Comparison of ENCODE assay signal across 8 cellular contexts in the genomic region with DNA sequence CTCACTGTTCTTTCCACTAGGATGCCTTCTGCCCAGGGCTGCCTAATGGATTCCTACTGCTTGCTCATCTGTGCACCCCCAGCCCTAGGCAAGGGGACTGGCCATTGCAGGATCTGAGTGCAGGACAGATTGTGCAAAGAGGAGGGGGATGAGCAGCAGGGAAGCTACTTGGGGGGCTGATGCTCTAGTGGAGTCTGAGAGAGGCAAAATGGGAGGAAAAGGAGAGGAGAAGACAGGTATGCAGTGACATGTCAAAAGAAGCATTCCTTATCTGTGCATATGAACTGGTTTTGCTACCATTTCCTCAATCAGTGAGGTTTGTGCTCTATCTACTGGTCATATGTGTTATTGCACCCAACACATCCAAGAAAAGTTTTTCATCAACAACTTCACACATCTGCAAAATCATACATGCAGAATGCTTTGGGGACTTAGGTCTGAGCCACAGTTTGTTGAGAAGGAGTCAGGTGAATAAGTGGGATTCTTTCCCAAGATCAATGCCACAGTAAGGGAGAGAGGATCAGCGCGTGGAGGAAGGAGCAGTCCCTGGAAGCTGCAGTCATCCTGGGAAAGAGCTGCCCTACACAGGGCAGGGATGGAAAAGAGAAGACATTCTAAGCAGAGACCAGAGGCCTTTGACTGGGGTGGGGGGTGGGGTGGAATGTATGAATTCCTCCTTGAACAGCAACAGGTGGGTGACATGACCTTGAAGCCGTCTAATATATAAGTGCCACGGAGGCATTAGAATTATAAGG. TPM values are rescaled to one million over a fixed set of nuclear protein-coding genes. Genes with fewer than 3 reads are reported as not detected.
A peak's percentile ranks its signal among the peaks of the same experiment; 100 is the strongest.
DNase-seq lines count a peak whose midpoint lies in the region; ATAC-seq and TF ChIP-seq lines count a peak whose summit lies in the region.

No MANE protein-coding gene starts in this region.

- H3K36me3 ChIP-seq in HCT116 (ENCODE audit: control insufficient read depth in 1 of 2, insufficient read depth in 2 of 2, low read length in 2 of 2): no peaks in the 10 kb centered on the region

- ATAC-seq in HCT116 (peak; percentile 75), GM21737 (IDR thresholded peaks at IDR 0.05; ENCODE audit: unreplicated experiment) (no peak)

- no peak for TF ChIP-seq POLR2A in HCT116 (IDR thresholded peaks at IDR 0.05; ENCODE audit: borderline replicate concordance, extremely low read depth, insufficient read depth, insufficient read length)

- peaks cover 7% of the 10 kb centered on the region; the same call in 1 of the 2 replicates for H3K27me3 ChIP-seq in HCT116 (ENCODE audit: insufficient read depth, low read length)

- intact Hi-C loops in HCT116 (cut with micrococcal nuclease): loop anchor here (1.0 to 5.0 kb wide), 4 partner anchors 34 to 240 kb away; partner anchors contain the start of gene TRABD2B

- no peaks in the 10 kb centered on the region for H4K20me1 ChIP-seq in HCT116 (ENCODE audit: insufficient read depth)

- H3K9ac ChIP-seq in HCT116 (ENCODE audit: low read length): no peak overlapping the region

- no peaks in the 10 kb centered on the region for H3K4me1 ChIP-seq in HCT116 (ENCODE audit: control insufficient read depth in 1 of 2, insufficient read depth in 2 of 2, low read length in 2 of 2)

- POLR2A ChIA-PET in HCT116 (lab: Charles Lee): no interaction called here

- no peaks in the 10 kb centered on the region for H3K79me2 ChIP-seq in HCT116 (ENCODE audit: insufficient read depth, low read length)

- DNase-seq in NOMO-1 treated with DMSO at 0.1 percent for 48 hours (lab: John Stamatoyannopoulos, UW; ENCODE audit: unreplicated experiment): peak; percentile 15
- DNase-seq in NOMO-1 treated with dmso at 0.1 percent for 144 hours (lab: John Stamatoyannopoulos, UW; ENCODE audit: unreplicated experiment): no peak
- DNase-seq in HCT116 (ENCODE audit: low read depth, low spot score): peak; percentile 28
- peak; percentile 40 for DNase-seq in NCI-H2171 treated with DMSO at 0.1 percent for 48 hours (lab: John Stamatoyannopoulos, UW)
- DNase-seq in central memory CD4-positive, alpha-beta T cell: peak; percentile 12
- peak; percentile 69 for DNase-seq in left kidney (ENCODE audit: low read depth, low spot score)
- no peak for DNase-seq in activated T-cell treated with anti-CD3 and anti-CD28 coated beads for 4 hours

- H3K9me3 ChIP-seq in HCT116 (ENCODE audit: control insufficient read depth in 1 of 2, insufficient read depth in 1 of 2, low read depth in 1 of 2, low read length in 2 of 2): no peaks in the 10 kb centered on the region

- no peak overlapping the region for H3K27ac ChIP-seq in HCT116 (ENCODE audit: low read depth, low read length)

- H3K9me2 ChIP-seq in HCT116 (ENCODE audit: insufficient read depth): no peaks in the 10 kb centered on the region

- RAD21 ChIA-PET in HCT116 (lab: Charles Lee; ENCODE audit: low non-redundant PET in 1 of 2, low total read pairs in 2 of 2, uncharacterized antibody in 2 of 2, unreplicated experiment in 2 of 2): no interaction called here

- peak; percentile 76 for TF ChIP-seq RAD21 in HCT116 (IDR thresholded peaks at IDR 0.05; ENCODE audit: low read depth)

- no peak overlapping the region for H2AFZ ChIP-seq in HCT116 (ENCODE audit: low read depth, low read length, poor library complexity, severe bottlenecking)

- CTCF ChIA-PET in HCT116 (lab: Charles Lee): interaction anchor here (1.2 to 1.7 kb wide), 2 partner anchors 33 to 128 kb away, joined by 3 to 5 read pairs; no protein-coding TSS in a partner anchor

- BruUV-seq in HCT116 (replicated peaks; lab: Mats Ljungman, UMichigan): no TSS peak

- peak; percentile 43 to 70 (median 59); a peak in 5 of 6 replicates for TF ChIP-seq CTCF in HCT116 (IDR thresholded peaks at IDR 0.05 in 2 of 3, conservative IDR thresholded peaks at IDR 0.05 in 1 of 3; ENCODE audit: borderline replicate concordance in 1 of 3, insufficient read depth in 1 of 3, low read depth in 2 of 3, low read length in 2 of 3)

- H3K4me3 ChIP-seq in HCT116 (replicated peaks in 1 of 2; ENCODE audit: low read depth in 1 of 2, low read length in 2 of 2): no peak overlapping the region

- H3K4me2 ChIP-seq in HCT116 (ENCODE audit: low read length): no peak overlapping the region

TF ChIP-seq in HCT116, 20 proteins besides CTCF, POLR2A, EP300 and RAD21:
- TF ChIP-seq TCF7L2 (IDR thresholded peaks at IDR 0.05; ENCODE audit: borderline replicate concordance, extremely low read depth, insufficient read depth, insufficient read length): no peak
- TF ChIP-seq JUND (IDR thresholded peaks at IDR 0.05): no peak
- TF ChIP-seq, protein P1, sequence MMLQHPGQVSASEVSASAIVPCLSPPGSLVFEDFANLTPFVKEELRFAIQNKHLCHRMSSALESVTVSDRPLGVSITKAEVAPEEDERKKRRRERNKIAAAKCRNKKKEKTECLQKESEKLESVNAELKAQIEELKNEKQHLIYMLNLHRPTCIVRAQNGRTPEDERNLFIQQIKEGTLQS (IDR thresholded peaks at IDR 0.05): no peak
- TF ChIP-seq YY1 (IDR thresholded peaks at IDR 0.05; ENCODE audit: extremely low read depth, insufficient replicate concordance, low read depth, low read length): no peak
- TF ChIP-seq, protein P2, sequence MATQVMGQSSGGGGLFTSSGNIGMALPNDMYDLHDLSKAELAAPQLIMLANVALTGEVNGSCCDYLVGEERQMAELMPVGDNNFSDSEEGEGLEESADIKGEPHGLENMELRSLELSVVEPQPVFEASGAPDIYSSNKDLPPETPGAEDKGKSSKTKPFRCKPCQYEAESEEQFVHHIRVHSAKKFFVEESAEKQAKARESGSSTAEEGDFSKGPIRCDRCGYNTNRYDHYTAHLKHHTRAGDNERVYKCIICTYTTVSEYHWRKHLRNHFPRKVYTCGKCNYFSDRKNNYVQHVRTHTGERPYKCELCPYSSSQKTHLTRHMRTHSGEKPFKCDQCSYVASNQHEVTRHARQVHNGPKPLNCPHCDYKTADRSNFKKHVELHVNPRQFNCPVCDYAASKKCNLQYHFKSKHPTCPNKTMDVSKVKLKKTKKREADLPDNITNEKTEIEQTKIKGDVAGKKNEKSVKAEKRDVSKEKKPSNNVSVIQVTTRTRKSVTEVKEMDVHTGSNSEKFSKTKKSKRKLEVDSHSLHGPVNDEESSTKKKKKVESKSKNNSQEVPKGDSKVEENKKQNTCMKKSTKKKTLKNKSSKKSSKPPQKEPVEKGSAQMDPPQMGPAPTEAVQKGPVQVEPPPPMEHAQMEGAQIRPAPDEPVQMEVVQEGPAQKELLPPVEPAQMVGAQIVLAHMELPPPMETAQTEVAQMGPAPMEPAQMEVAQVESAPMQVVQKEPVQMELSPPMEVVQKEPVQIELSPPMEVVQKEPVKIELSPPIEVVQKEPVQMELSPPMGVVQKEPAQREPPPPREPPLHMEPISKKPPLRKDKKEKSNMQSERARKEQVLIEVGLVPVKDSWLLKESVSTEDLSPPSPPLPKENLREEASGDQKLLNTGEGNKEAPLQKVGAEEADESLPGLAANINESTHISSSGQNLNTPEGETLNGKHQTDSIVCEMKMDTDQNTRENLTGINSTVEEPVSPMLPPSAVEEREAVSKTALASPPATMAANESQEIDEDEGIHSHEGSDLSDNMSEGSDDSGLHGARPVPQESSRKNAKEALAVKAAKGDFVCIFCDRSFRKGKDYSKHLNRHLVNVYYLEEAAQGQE (IDR thresholded peaks at IDR 0.05; ENCODE audit: low read depth): no peak
- TF ChIP-seq, protein P3, sequence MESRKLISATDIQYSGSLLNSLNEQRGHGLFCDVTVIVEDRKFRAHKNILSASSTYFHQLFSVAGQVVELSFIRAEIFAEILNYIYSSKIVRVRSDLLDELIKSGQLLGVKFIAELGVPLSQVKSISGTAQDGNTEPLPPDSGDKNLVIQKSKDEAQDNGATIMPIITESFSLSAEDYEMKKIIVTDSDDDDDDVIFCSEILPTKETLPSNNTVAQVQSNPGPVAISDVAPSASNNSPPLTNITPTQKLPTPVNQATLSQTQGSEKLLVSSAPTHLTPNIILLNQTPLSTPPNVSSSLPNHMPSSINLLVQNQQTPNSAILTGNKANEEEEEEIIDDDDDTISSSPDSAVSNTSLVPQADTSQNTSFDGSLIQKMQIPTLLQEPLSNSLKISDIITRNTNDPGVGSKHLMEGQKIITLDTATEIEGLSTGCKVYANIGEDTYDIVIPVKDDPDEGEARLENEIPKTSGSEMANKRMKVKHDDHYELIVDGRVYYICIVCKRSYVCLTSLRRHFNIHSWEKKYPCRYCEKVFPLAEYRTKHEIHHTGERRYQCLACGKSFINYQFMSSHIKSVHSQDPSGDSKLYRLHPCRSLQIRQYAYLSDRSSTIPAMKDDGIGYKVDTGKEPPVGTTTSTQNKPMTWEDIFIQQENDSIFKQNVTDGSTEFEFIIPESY (IDR thresholded peaks at IDR 0.05; ENCODE audit: extremely low read depth, insufficient replicate concordance, low read length): no peak

RNA-seq across cellular contexts. Expression of gene SLC5A9, which starts 14.4 kb away (rescaled TPM):
- not detected for total RNA-seq in HCT116 (2021; ENCODE audit: unreplicated experiment)
- 0.13 TPM in 1 of 2 replicates, not detected in the other for polyA plus RNA-seq in HCT116 (2012)

Comparison
In these comparisons a context has a peak if more than half of its experiments do, and no peak if none do; other contexts are left out.
1. DNase-seq: peak in NOMO-1 treated with DMSO at 0.1 percent for 48 hours (single experiment), HCT116 (single experiment), NCI-H2171 treated with DMSO at 0.1 percent for 48 hours (single experiment), central memory CD4-positive, alpha-beta T cell (single experiment) and left kidney (single experiment); none in NOMO-1 treated with dmso at 0.1 percent for 144 hours (single experiment) and activated T-cell treated with anti-CD3 and anti-CD28 coated beads for 4 hours (single experiment).